ENCODE assay signal across 9 cellular contexts in genomic region chr2:29478641-29479040, GRCh38.
"Had no signal": no experiment of that assay in that cellular context is flagged by ENCODE, and none has a peak within 500 bp of the region (broad histone marks: within the 10 kb centered on the region; RNA-seq: fewer than 3 reads in every experiment).

No MANE protein-coding gene starts in this region.

- H3K9me3 ChIP-seq: HAP-1 had no signal

- H3K27ac ChIP-seq: GM23248, HL-60 had no signal

- H3K36me3 ChIP-seq: HAP-1 had no signal

- DNase-seq: GM23248, GOT3, H7, HFFc6, KBM-7 had no signal

- H2AFZ ChIP-seq: GM23248 had no signal

- H3K4me1 ChIP-seq: HAP-1 had no signal

- ATAC-seq: HCT116, HepG2 had no signal

- H3K9ac ChIP-seq: GM23248 had no signal

- H3K4me3 ChIP-seq: GM23248, HAP-1 had no signal
